24 cellular contexts compared by ENCODE assay signal in genomic region chr11:2818021-2818420, GRCh38.
"Had no signal": no experiment of that assay in that cellular context is flagged by ENCODE, and none has a peak within 500 bp of the region (broad histone marks: within the 10 kb centered on the region; RNA-seq: fewer than 3 reads in every experiment).

No MANE protein-coding gene starts in this region.

- H3K4me3 ChIP-seq: dorsolateral prefrontal cortex, mucosa of descending colon, ovary, psoas muscle, right lobe of liver, suprapubic skin, transverse colon had no signal

- H3K27ac ChIP-seq: dorsolateral prefrontal cortex, psoas muscle, right lobe of liver, suprapubic skin had no signal

- ATAC-seq: mucosa of descending colon; psoas muscle; right lobe of liver; stimulated activated naive CD8-positive, alpha-beta T cell treated with anti-CD3 and anti-CD28 coated beads, Interleukin-15, amount 100 ng/mL, for 72 hours had no signal

- H3K27me3 ChIP-seq: ovary, right lobe of liver, suprapubic skin, transverse colon had no signal

- H3K4me1 ChIP-seq: psoas muscle, right lobe of liver had no signal

- DNase-seq: dorsolateral prefrontal cortex; effector CD4-positive, alpha-beta T cell; hypothalamus; immature natural killer cell; islet precursor cell; kidney glomerular epithelial cell; mesenchymal stem cell; naive B cell; occipital lobe; small intestine; stimulated activated CD4-positive, alpha-beta T cell treated with anti-CD3 and anti-CD28 coated beads, Interleukin-12 subunit alpha, Interleukin-12 subunit beta, amount 100 ng/mL, for 4 hours; stimulated activated CD4-positive, alpha-beta T cell treated with anti-CD3 and anti-CD28 coated beads, Interleukin-1b, Interleukin-23, amount 100 ng/mL, for 48 hours; stimulated activated CD4-positive, alpha-beta T cell treated with anti-CD3 and anti-CD28 coated beads, Interleukin-4, amount 100 ng/mL, for 1 hour; stimulated activated CD8-positive, alpha-beta memory T cell treated with anti-CD3 and anti-CD28 coated beads, Interleukin-4, amount 100 ng/mL, for 48 hours; stimulated activated naive CD4-positive, alpha-beta T cell; stimulated activated naive CD8-positive, alpha-beta T cell treated with anti-CD3 and anti-CD28 coated beads, Interleukin-15, amount 100 ng/mL, for 72 hours; transverse colon had no signal

- H3K27ac Mint-ChIP-seq: mesothelial cell of epicardium; natural killer cell treated with Interleukin-12 subunit alpha and Interleukin-12 subunit beta and Interleukin-15 and Interleukin-18, amount 100 ng/mL, for 72 hours had no signal

- H3K4me1 Mint-ChIP-seq: immature natural killer cell had no signal

- H3K4me3 Mint-ChIP-seq: immature natural killer cell; mesothelial cell of epicardium; natural killer cell treated with Interleukin-12 subunit alpha and Interleukin-12 subunit beta and Interleukin-15 and Interleukin-18, amount 100 ng/mL, for 72 hours; stimulated activated naive CD8-positive, alpha-beta T cell treated with anti-CD3 and anti-CD28 coated beads, Interleukin-15, amount 100 ng/mL, for 72 hours had no signal

- H3K36me3 ChIP-seq: ovary, right lobe of liver, suprapubic skin, transverse colon had no signal

- H3K27me3 Mint-ChIP-seq: stimulated activated naive CD8-positive, alpha-beta T cell treated with anti-CD3 and anti-CD28 coated beads, Interleukin-15, amount 100 ng/mL, for 72 hours had no signal

- H3K9me3 ChIP-seq: ovary, right lobe of liver had no signal
